ENCODE assay signal across 8 cellular contexts in the genomic region with DNA sequence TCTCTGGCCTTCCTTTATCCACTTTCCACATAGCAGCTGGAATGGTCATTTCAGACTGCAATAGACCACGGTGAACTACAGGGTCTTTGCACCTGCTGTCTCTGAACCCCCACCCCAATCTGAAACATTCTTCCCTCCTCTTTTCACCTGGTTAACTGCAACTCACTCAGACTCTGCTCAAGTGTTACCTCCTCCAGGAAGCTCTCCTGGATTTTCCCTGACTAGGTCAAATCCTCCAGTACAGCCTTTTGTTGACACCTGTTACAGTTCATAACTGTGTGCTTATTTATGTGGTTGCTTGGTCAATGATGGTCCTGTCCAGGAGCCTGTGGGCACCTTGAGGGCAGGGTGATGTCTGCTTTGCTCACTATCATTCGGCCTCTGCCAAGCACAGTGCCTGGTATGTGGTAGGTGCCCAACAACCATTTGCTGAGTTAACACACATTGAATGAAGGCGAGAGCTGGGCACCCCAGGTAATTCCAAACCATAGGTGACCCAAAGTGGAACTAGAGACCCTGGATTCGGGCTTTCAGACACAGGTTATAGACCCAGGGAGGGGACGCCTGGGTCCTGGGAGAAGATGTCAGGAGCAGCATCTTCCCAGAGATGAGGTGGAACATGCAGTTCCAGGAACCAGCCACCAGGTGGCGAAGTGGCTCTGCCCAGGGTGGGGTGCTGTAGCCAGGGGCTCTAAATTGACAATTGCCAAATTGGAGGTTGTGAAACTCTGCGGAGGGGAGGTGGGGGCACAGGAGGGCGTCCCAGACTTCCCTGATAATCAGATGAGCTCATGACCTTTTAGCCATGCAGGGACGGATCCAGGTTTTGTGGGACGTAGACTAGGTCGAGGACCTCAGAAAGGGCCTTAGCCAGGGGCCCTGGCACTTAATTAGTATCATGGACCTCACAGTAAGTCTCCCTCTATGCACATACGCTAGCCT. TPM values are rescaled to one million over a fixed set of nuclear protein-coding genes. Genes with fewer than 3 reads are reported as not detected.
A peak's percentile ranks its signal among the peaks of the same experiment; 100 is the strongest.
DNase-seq lines count a peak whose midpoint lies in the region; ATAC-seq and TF ChIP-seq lines count a peak whose summit lies in the region.

No MANE protein-coding gene starts in this region.

- H3K4me2 ChIP-seq in GM23248 (ENCODE audit: unreplicated experiment) = no peak overlapping the region

- H3K9me3 ChIP-seq in GM23248 (ENCODE audit: low read depth) = no peaks in the 10 kb centered on the region
- no peaks in the 10 kb centered on the region for H3K9me3 ChIP-seq in NT2/D1 (ENCODE audit: insufficient read depth, low read length)

- DNase-seq in AG10803 (ENCODE audit: low read depth) = peak; percentile 43
- peak; percentile 47 for DNase-seq in GM23248
- DNase-seq in NT2/D1 (ENCODE audit: low read depth, low spot score) = no peak
- DNase-seq in activated T-cell treated with anti-CD3 and anti-CD28 coated beads, Interleukin-2, amount 50 U/mL, for 4 hours = peak; percentile 69
- DNase-seq in fibroblast of peridontal ligament (ENCODE audit: extremely low read depth) = peak; percentile 61
- peak; percentile 77 for DNase-seq in nephron progenitor cell
- peak; percentile 72 for DNase-seq in stimulated activated naive CD8-positive, alpha-beta T cell treated with anti-CD3 and anti-CD28 coated beads, Interleukin-15, Interleukin-2, amounts not matched to agents 100 U/mL and 50 U/mL, for 24 hours

- whole genome bisulfite sequencing in GM23248 (ENCODE audit: low coverage in 1 of 2, low lambda C conversion rate in 2 of 2, missing lambda C conversion rate in 2 of 2), 2 experiments = 28 to 29% methylated on average over 12 of the region's 12 CpGs

- no peaks in the 10 kb centered on the region for H3K36me3 Mint-ChIP-seq in activated T-cell treated with anti-CD3 and anti-CD28 coated beads, Interleukin-2, amount 50 U/mL, for 4 hours (ENCODE audit: insufficient read depth)
- H3K36me3 Mint-ChIP-seq in nephron progenitor cell (ENCODE audit: low read depth) = peaks cover 5% of the 10 kb centered on the region

- H3F3A ChIP-seq in GM23248 (ENCODE audit: insufficient read depth) = no peaks in the 10 kb centered on the region

- no peak overlapping the region for H3K27ac ChIP-seq in GM23248

- no peaks in the 10 kb centered on the region for H3K79me2 ChIP-seq in GM23248 (ENCODE audit: insufficient read depth)

- no peak overlapping the region for H2AFZ ChIP-seq in GM23248

- H3K9me3 Mint-ChIP-seq in activated T-cell treated with anti-CD3 and anti-CD28 coated beads, Interleukin-2, amount 50 U/mL, for 4 hours = no peaks in the 10 kb centered on the region
- no peaks in the 10 kb centered on the region for H3K9me3 Mint-ChIP-seq in nephron progenitor cell

- no peak overlapping the region for H3K4me3 Mint-ChIP-seq in activated T-cell treated with anti-CD3 and anti-CD28 coated beads, Interleukin-2, amount 50 U/mL, for 4 hours
- no peak overlapping the region for H3K4me3 Mint-ChIP-seq in nephron progenitor cell

- H3K9me2 ChIP-seq in GM23248 (ENCODE audit: insufficient read depth) = no peaks in the 10 kb centered on the region

- H3K4me3 ChIP-seq in AG10803 (ENCODE audit: low read length) (no peak overlapping the region), GM23248 (no peak overlapping the region), NT2/D1 (ENCODE audit: insufficient read length, low read depth) (no peak overlapping the region)

- peak; percentile 82 for ATAC-seq in activated T-cell treated with anti-CD3 and anti-CD28 coated beads, Interleukin-2, amount 50 U/mL, for 4 hours
- ATAC-seq in stimulated activated naive CD8-positive, alpha-beta T cell treated with anti-CD3 and anti-CD28 coated beads, Interleukin-15, Interleukin-2, amounts not matched to agents 100 U/mL and 50 U/mL, for 24 hours = peak; percentile 69
- ATAC-seq in HG03280 (IDR thresholded peaks at IDR 0.05; ENCODE audit: unreplicated experiment) = no peak

- H3K4me1 ChIP-seq in GM23248 (ENCODE audit: insufficient read depth) (no peaks in the 10 kb centered on the region), NT2/D1 (ENCODE audit: insufficient read depth, insufficient read length) (no peaks in the 10 kb centered on the region)

- H3K27me3 ChIP-seq in GM23248 (replicated peaks; ENCODE audit: insufficient read depth) (no peaks in the 10 kb centered on the region), NT2/D1 (ENCODE audit: insufficient read depth, insufficient read length) (no peaks in the 10 kb centered on the region)

- H3K4me1 Mint-ChIP-seq in activated T-cell treated with anti-CD3 and anti-CD28 coated beads, Interleukin-2, amount 50 U/mL, for 4 hours (ENCODE audit: low read depth) = no peaks in the 10 kb centered on the region
- H3K4me1 Mint-ChIP-seq in nephron progenitor cell = no peaks in the 10 kb centered on the region

- no peak overlapping the region for H3K9ac ChIP-seq in GM23248
- peak overlapping the region; percentile 28 for H3K9ac ChIP-seq in NT2/D1 (ENCODE audit: insufficient read length, low read depth)

- no peaks in the 10 kb centered on the region for H3K27me3 Mint-ChIP-seq in activated T-cell treated with anti-CD3 and anti-CD28 coated beads, Interleukin-2, amount 50 U/mL, for 4 hours (ENCODE audit: low read depth)
- H3K27me3 Mint-ChIP-seq in nephron progenitor cell (ENCODE audit: low read depth, poor library complexity) = peaks cover 4% of the 10 kb centered on the region

- no peak overlapping the region for H3K27ac Mint-ChIP-seq in nephron progenitor cell

- TF ChIP-seq CTCF in AG10803 (conservative IDR thresholded peaks at IDR 0.05; ENCODE audit: low read length) = peak; percentile 96
- TF ChIP-seq CTCF in nephron progenitor cell (IDR thresholded peaks at IDR 0.05) = peak; percentile 97

- no peaks in the 10 kb centered on the region for H3K36me3 ChIP-seq in GM23248 (ENCODE audit: low read depth)
- peaks cover 18% of the 10 kb centered on the region for H3K36me3 ChIP-seq in NT2/D1 (ENCODE audit: insufficient read depth, insufficient read length, low read length)

- no peaks in the 10 kb centered on the region for H4K20me1 ChIP-seq in GM23248 (ENCODE audit: insufficient read depth)

- in situ Hi-C loops in GM23248 (cut with MboI) = no loop called here

RNA-seq across cellular contexts. Expression of a gene that starts 28.1 kb away (rescaled TPM):
- 0.65 and 1.6 TPM in 2 replicates for total RNA-seq in GM23248 (2014; rRNA removed; shearing (Covaris generic))
- 2.6 and 2.9 TPM in 2 replicates for polyA plus RNA-seq in GM23248 (2016; fragmentation: Nextera tagmentation; extraction: Ambion mirVana)
- total RNA-seq in activated T-cell treated with anti-CD3 and anti-CD28 coated beads, Interleukin-2, amount 50 U/mL, for 4 hours = not detected
